Comparison of ENCODE assay signal across 24 cellular contexts in the genomic region with DNA sequence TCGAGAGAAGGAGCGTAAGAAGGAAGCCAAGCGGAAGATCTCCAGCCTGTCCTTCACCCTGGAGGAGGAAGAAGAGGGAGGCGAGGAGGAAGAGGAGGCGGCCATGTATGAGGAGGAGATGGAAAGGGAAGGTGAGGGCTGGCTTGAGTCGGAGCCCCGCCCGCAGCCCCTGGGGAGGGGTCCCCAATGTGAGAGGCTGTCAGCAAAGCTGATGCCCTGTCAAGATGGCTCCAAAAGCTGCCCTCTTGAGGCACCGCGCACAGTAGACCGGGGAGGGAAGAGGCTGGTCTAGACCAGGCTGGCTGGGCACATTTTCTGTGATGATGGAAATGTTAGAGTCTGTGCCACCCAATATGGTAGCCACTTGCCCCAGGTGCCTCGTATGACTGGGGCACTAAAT.
"Had no signal": no experiment of that assay in that cellular context is flagged by ENCODE, and none has a peak within 500 bp of the region (broad histone marks: within the 10 kb centered on the region; RNA-seq: fewer than 3 reads in every experiment).

No MANE protein-coding gene starts in this region.

- H3K36me3 Mint-ChIP-seq: type B pancreatic cell had no signal

- H3K9me3 ChIP-seq: lower lobe of right lung, mucosa of descending colon, right lobe of liver, thoracic aorta, vagina had no signal

- H3K36me3 ChIP-seq: neural progenitor cell had no signal

- H3K4me3 Mint-ChIP-seq: neural progenitor cell, WTC11 had no signal

- H3K4me1 ChIP-seq: foreskin keratinocyte, neural progenitor cell had no signal

- H3K4me1 Mint-ChIP-seq: WTC11 had no signal

- H3K27me3 Mint-ChIP-seq: activated naive CD8-positive, alpha-beta T cell treated with anti-CD3 and anti-CD28 coated beads, Interleukin-2, amount 10 ng/mL, durations not matched to agents 7 days and 5 days; T-cell; type B pancreatic cell had no signal

- DNase-seq: activated CD4-positive, alpha-beta T cell treated with anti-CD3 and anti-CD28 coated beads, Interleukin-2, amount 50 U/mL, for 4 hours; activated naive CD4-positive, alpha-beta T cell; activated naive CD8-positive, alpha-beta T cell treated with anti-CD3 and anti-CD28 coated beads, Interleukin-2, amount 10 ng/mL, durations not matched to agents 7 days and 5 days; amniotic stem cell; cerebellar nuclear complex; effector CD4-positive, alpha-beta T cell; erythroblast; foreskin keratinocyte; lower lobe of right lung; mesendoderm; mucosa of descending colon; right lobe of liver; stimulated activated CD4-positive, alpha-beta T cell treated with anti-CD3 and anti-CD28 coated beads, Interleukin-1b, Interleukin-23, amount 100 ng/mL, for 48 hours; stimulated activated naive CD4-positive, alpha-beta T cell treated with Interleukin-2 at 50 U/mL for 16 hours; T-cell; T1000 had no signal

- H3K27ac ChIP-seq: coronary artery, foreskin keratinocyte, lower lobe of right lung, neural progenitor cell, right lobe of liver, skin epidermis, thoracic aorta, vagina had no signal

- H3K9me3 Mint-ChIP-seq: activated naive CD8-positive, alpha-beta T cell treated with anti-CD3 and anti-CD28 coated beads, Interleukin-2, amount 10 ng/mL, durations not matched to agents 7 days and 5 days; T-cell; type B pancreatic cell; WTC11 had no signal

- ATAC-seq: foreskin keratinocyte, left lobe of liver, lower lobe of right lung, mucosa of descending colon, right lobe of liver, T-cell, WTC11 had no signal

- H3K4me3 ChIP-seq: coronary artery, lower lobe of right lung, mucosa of descending colon, neural progenitor cell, right lobe of liver, skin epidermis, thoracic aorta, vagina had no signal

- H3K27ac Mint-ChIP-seq: activated naive CD8-positive, alpha-beta T cell treated with anti-CD3 and anti-CD28 coated beads, Interleukin-2, amount 10 ng/mL, durations not matched to agents 7 days and 5 days; neural progenitor cell; type B pancreatic cell; WTC11 had no signal

- H3K27me3 ChIP-seq: foreskin keratinocyte, neural progenitor cell, right lobe of liver, vagina had no signal
